1 cellular context compared by ENCODE assay signal in the genomic region with DNA sequence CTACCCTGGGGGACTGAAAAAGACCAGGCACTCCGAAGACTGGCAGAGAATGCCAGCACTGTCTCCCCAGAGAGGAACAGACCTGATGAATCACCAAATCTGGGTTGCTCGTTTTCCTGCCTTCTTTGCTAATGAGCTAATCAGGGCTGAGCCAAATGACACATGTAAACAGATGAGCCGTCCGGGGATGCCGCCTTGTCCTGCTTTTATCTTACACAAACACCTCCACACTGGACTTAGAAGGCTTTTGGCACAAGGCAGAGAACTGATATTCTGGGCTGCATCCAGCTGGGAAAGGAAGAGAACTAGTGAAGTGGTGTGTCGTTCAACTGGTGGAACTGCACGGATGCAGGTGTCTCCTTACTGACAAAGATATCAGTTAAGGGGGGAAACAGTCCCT.
TF ChIP-seq lines count a peak whose summit lies in the region.

No MANE protein-coding gene starts in this region.

TF ChIP-seq in K562, 482 proteins besides CTCF, POLR2A, EP300 and RAD21 (continued from another document):
- TF ChIP-seq, protein P1, sequence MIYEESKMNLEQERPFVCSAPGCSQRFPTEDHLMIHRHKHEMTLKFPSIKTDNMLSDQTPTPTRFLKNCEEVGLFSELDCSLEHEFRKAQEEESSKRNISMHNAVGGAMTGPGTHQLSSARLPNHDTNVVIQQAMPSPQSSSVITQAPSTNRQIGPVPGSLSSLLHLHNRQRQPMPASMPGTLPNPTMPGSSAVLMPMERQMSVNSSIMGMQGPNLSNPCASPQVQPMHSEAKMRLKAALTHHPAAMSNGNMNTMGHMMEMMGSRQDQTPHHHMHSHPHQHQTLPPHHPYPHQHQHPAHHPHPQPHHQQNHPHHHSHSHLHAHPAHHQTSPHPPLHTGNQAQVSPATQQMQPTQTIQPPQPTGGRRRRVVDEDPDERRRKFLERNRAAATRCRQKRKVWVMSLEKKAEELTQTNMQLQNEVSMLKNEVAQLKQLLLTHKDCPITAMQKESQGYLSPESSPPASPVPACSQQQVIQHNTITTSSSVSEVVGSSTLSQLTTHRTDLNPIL (CRISPR knock-in tag; IDR thresholded peaks at IDR 0.05), result no peak
- TF ChIP-seq NRF1 (conservative IDR thresholded peaks at IDR 0.05 in 1 of 2, IDR thresholded peaks at IDR 0.05 in 1 of 2) (no peak), RAD51 (IDR thresholded peaks at IDR 0.05; ENCODE audit: borderline replicate concordance, low read depth) (no peak), ZC3H8 (IDR thresholded peaks at IDR 0.05) (no peak), PTBP1 (IDR thresholded peaks at IDR 0.05; ENCODE audit: low read depth, low read length) (no peak), ZNF224 (CRISPR knock-in tag; IDR thresholded peaks at IDR 0.05) (no peak), FIP1L1 (IDR thresholded peaks at IDR 0.05; ENCODE audit: low read depth, low read length, poor library complexity, severe bottlenecking) (no peak), PHB2 (IDR thresholded peaks at IDR 0.05; ENCODE audit: low read depth) (no peak), SRSF1 (IDR thresholded peaks at IDR 0.05; ENCODE audit: low read depth, low read length) (no peak), MTA3 (IDR thresholded peaks at IDR 0.05; ENCODE audit: borderline replicate concordance) (no peak), CBFA2T2 (conservative IDR thresholded peaks at IDR 0.05) (peak; percentile 35; the same call in 1 of the 2 replicates), PRMT5 (CRISPR knock-in tag; IDR thresholded peaks at IDR 0.05) (no peak)
- TF ChIP-seq, protein P2, sequence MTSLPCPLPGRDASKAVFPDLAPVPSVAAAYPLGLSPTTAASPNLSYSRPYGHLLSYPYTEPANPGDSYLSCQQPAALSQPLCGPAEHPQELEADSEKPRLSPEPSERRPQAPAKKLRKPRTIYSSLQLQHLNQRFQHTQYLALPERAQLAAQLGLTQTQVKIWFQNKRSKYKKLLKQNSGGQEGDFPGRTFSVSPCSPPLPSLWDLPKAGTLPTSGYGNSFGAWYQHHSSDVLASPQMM (CRISPR knock-in tag; IDR thresholded peaks at IDR 0.05), result no peak
- TF ChIP-seq, protein P3, sequence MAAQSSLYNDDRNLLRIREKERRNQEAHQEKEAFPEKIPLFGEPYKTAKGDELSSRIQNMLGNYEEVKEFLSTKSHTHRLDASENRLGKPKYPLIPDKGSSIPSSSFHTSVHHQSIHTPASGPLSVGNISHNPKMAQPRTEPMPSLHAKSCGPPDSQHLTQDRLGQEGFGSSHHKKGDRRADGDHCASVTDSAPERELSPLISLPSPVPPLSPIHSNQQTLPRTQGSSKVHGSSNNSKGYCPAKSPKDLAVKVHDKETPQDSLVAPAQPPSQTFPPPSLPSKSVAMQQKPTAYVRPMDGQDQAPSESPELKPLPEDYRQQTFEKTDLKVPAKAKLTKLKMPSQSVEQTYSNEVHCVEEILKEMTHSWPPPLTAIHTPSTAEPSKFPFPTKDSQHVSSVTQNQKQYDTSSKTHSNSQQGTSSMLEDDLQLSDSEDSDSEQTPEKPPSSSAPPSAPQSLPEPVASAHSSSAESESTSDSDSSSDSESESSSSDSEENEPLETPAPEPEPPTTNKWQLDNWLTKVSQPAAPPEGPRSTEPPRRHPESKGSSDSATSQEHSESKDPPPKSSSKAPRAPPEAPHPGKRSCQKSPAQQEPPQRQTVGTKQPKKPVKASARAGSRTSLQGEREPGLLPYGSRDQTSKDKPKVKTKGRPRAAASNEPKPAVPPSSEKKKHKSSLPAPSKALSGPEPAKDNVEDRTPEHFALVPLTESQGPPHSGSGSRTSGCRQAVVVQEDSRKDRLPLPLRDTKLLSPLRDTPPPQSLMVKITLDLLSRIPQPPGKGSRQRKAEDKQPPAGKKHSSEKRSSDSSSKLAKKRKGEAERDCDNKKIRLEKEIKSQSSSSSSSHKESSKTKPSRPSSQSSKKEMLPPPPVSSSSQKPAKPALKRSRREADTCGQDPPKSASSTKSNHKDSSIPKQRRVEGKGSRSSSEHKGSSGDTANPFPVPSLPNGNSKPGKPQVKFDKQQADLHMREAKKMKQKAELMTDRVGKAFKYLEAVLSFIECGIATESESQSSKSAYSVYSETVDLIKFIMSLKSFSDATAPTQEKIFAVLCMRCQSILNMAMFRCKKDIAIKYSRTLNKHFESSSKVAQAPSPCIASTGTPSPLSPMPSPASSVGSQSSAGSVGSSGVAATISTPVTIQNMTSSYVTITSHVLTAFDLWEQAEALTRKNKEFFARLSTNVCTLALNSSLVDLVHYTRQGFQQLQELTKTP (IDR thresholded peaks at IDR 0.05; ENCODE audit: low read depth in 1 of 2, partially characterized antibody in 2 of 2), result no peak
